In genomic region chrX:20267599-20267923, GRCh38 we compare ENCODE assay signal across 1 cellular context.
TF ChIP-seq lines count a peak whose summit lies in the region.

No MANE protein-coding gene starts in this region.

TF ChIP-seq in endothelial cell of umbilical vein, 7 proteins besides CTCF, POLR2A, EP300 and RAD21 (continued from another document):
- TF ChIP-seq GATA2 (IDR thresholded peaks at IDR 0.05; ENCODE audit: insufficient read depth, insufficient read length, low read depth, low read length) (no peak), MYC (IDR thresholded peaks at IDR 0.05; ENCODE audit: low read depth, low read length) (no peak), MAX (IDR thresholded peaks at IDR 0.05; ENCODE audit: insufficient read depth, insufficient read length) (no peak)
